In the genomic region with DNA sequence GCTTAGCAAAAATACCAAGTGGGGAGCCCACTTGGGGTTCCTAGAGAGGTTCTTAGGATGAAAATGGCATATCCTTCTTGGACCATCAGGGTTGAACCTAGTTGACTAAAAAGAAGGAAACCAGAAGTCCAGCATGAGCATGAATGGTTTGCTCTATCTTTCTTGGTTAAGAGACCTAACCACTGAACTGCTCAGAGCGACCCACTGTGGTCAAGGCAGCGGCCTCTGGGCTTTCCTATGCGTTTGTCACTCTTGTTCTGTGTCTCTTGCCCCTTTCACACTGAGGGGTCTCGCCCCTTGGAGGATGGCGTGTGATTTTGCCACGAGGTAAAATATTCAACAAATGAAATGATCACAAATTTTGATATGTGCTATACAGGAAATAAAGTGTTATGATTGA, we compare ENCODE assay signal across 8 cellular contexts. TPM values are rescaled to one million over a fixed set of nuclear protein-coding genes. Genes with fewer than 3 reads are reported as not detected.
DNase-seq lines count a peak whose midpoint lies in the region; ATAC-seq, FAIRE-seq and TF ChIP-seq lines count a peak whose summit lies in the region.

No MANE protein-coding gene starts in this region.

- H3K27ac Mint-ChIP-seq in mesothelial cell of epicardium (peak overlapping the region; percentile 85), progenitor cell of endocrine pancreas (no peak overlapping the region)

- no peak for TF ChIP-seq POLR2A in GM12878 (IDR thresholded peaks at IDR 0.05; ENCODE audit: low read depth, low read length)

- peaks cover 18% of the 10 kb centered on the region for H3K79me2 ChIP-seq in GM12878 (ENCODE audit: control insufficient read depth, insufficient read depth, low read length)

- H4K20me1 ChIP-seq in GM12878 (ENCODE audit: control insufficient read depth, insufficient read depth) = no peaks in the 10 kb centered on the region

- H3K4me3 Mint-ChIP-seq in mesothelial cell of epicardium (no peak overlapping the region), progenitor cell of endocrine pancreas (ENCODE audit: low read depth) (no peak overlapping the region)

- no peak for FAIRE-seq in GM12878 (lab: Jason Lieb, UNC)

- SMC1A ChIA-PET in GM12878 (lab: Charles Lee; ENCODE audit: uncharacterized antibody, unreplicated experiment) = interaction anchor here (0.6 to 1.4 kb wide), 8 partner anchors 11 to 105 kb away, joined by 3 to 9 read pairs (median 4); partner anchors contain the start of gene SLC25A35

- H3K27me3 Mint-ChIP-seq in mesothelial cell of epicardium (ENCODE audit: low read depth) (no peaks in the 10 kb centered on the region), progenitor cell of endocrine pancreas (no peaks in the 10 kb centered on the region)

- TF ChIP-seq RAD21 in GM12878 (IDR thresholded peaks at IDR 0.05; ENCODE audit: insufficient read depth, low read depth, low read length) = no peak

- H3K9ac ChIP-seq in GM12878 (ENCODE audit: control insufficient read depth, insufficient read depth, low read length) = peak overlapping the region; percentile 42; the same call in 1 of the 2 replicates

- H3K27me3 ChIP-seq in GM12878 (replicated peaks in 1 of 2; ENCODE audit: control insufficient read depth in 2 of 2, insufficient read depth in 2 of 2, low read length in 1 of 2) = no peaks in the 10 kb centered on the region

- 13% methylated on average over 6 of the region's 6 CpGs for WGBS in GM12878 (ENCODE audit: insufficient coverage, insufficient replicate concordance, low lambda C conversion rate, missing lambda C conversion rate)

- no peak for DNase-seq in HFF-Myc (ENCODE audit: extremely low read depth, low read depth)
- DNase-seq in GM12878 (ENCODE audit: low read depth, low spot score) = no peak
- no peak for DNase-seq in mesothelial cell of epicardium (ENCODE audit: low spot score in 2 of 2, unreplicated experiment in 2 of 2)
- DNase-seq in GM10266 (ENCODE audit: extremely low spot score) = no peak
- no peak for DNase-seq in Ammon's horn (ENCODE audit: low spot score)
- no peak for DNase-seq in progenitor cell of endocrine pancreas (ENCODE audit: low spot score, unreplicated experiment)
- DNase-seq in left colon = no peak

- peaks cover 11% of the 10 kb centered on the region for H3K4me1 Mint-ChIP-seq in mesothelial cell of epicardium
- H3K4me1 Mint-ChIP-seq in progenitor cell of endocrine pancreas (ENCODE audit: low read depth) = peaks cover 1% of the 10 kb centered on the region

- H3K27ac ChIP-seq in 22Rv1 (peak overlapping the region; percentile 96), GM12878 (ENCODE audit: control insufficient read depth, insufficient read depth) (peak overlapping the region; percentile 81)

- BruUV-seq in GM12878 (replicated peaks; lab: Mats Ljungman, UMichigan) = no TSS peak

- H3K36me3 ChIP-seq in GM12878 (ENCODE audit: control insufficient read depth in 2 of 2, insufficient read depth in 2 of 2, low read length in 1 of 2) = no peaks in the 10 kb centered on the region

- peak overlapping the region; percentile 89 for H3K4me2 ChIP-seq in GM12878 (ENCODE audit: control insufficient read depth, insufficient read depth)

- H3K9me3 Mint-ChIP-seq in mesothelial cell of epicardium (no peaks in the 10 kb centered on the region), progenitor cell of endocrine pancreas (ENCODE audit: low read depth) (no peaks in the 10 kb centered on the region)

- CTCF ChIA-PET in GM12878 (lab: Yijun Ruan, JAX) = interaction anchor here (0.7 to 6.2 kb wide), 7 partner anchors 8 to 105 kb away, joined by 3 to 53 read pairs (median 4); partner anchors contain the start of gene SLC25A35

- H2AFZ ChIP-seq in GM12878 (ENCODE audit: control insufficient read depth, low read depth, low read length) = peak overlapping the region; percentile 91

- H3K4me3 ChIP-seq in HFF-Myc (replicated peaks; ENCODE audit: low read depth, low read length) (peak overlapping the region; percentile 69), GM12878 (peak overlapping the region; percentile 75)

- peak in 1 of 2 experiments; percentile 19; a peak in 1 of 4 replicates for TF ChIP-seq EP300 in GM12878 (IDR thresholded peaks at IDR 0.05; ENCODE audit: borderline replicate concordance in 1 of 2, control insufficient read depth in 1 of 2, low read depth in 2 of 2, low read length in 2 of 2)

- no peak for TF ChIP-seq CTCF in 22Rv1 (IDR thresholded peaks at IDR 0.05)
- no peak for TF ChIP-seq CTCF in HFF-Myc (IDR thresholded peaks at IDR 0.05; ENCODE audit: low read depth, low read length, missing control alignments)
- no peak for TF ChIP-seq CTCF in GM12878 (IDR thresholded peaks at IDR 0.05 in 2 of 3, conservative IDR thresholded peaks at IDR 0.05 in 1 of 3; ENCODE audit: control insufficient read depth in 2 of 3, extremely low read depth in 1 of 3, insufficient read depth in 1 of 3, low read depth in 3 of 3, low read length in 3 of 3)
- TF ChIP-seq CTCF in mesothelial cell of epicardium (IDR thresholded peaks at IDR 0.05; ENCODE audit: unreplicated experiment) = no peak
- TF ChIP-seq CTCF in GM10266 (IDR thresholded peaks at IDR 0.05; ENCODE audit: control insufficient read depth, insufficient read depth, low read depth, missing control alignments) = no peak
- TF ChIP-seq CTCF in progenitor cell of endocrine pancreas (IDR thresholded peaks at IDR 0.05; ENCODE audit: unreplicated experiment) = no peak

- in situ Hi-C loops in GM12878 (cut with MboI) = no loop called here

- H3K36me3 Mint-ChIP-seq in mesothelial cell of epicardium (no peaks in the 10 kb centered on the region), progenitor cell of endocrine pancreas (ENCODE audit: insufficient read depth) (no peaks in the 10 kb centered on the region)

- intact Hi-C loops in GM12878 (cut with micrococcal nuclease; ENCODE audit: unreplicated experiment) (no loop called here), left colon (cut with DNase I, micrococcal nuclease) (no loop called here)

- RAD21 ChIA-PET in GM12878 (lab: Charles Lee; ENCODE audit: unreplicated experiment) = interaction anchor here (0.8 to 8.1 kb wide), 11 partner anchors 9 to 259 kb away, joined by 3 to 117 read pairs (median 4); partner anchors contain the start of genes AURKB, CNTROB, CTC1 and SLC25A35

- peaks cover 20% of the 10 kb centered on the region for H3K4me1 ChIP-seq in GM12878 (ENCODE audit: control insufficient read depth, insufficient read depth, low read length)

- POLR2A ChIA-PET in GM12878 (lab: Charles Lee) = interaction anchor here (0.9 to 8.1 kb wide), 11 partner anchors 9 to 110 kb away, joined by 4 to 146 read pairs (median 13); partner anchors contain the start of genes AURKB, CTC1, PER1 and PFAS

- ATAC-seq in GM12878 (no peak), left colon (no peak)

- H3K9me3 ChIP-seq in GM12878 (replicated peaks; ENCODE audit: control insufficient read depth, insufficient read depth, low read length) = no peaks in the 10 kb centered on the region

RNA-seq across cellular contexts. Expression of gene BORCS6, which starts 0.5 kb away (rescaled TPM):
- 4.8 and 5.9 TPM in 2 replicates for total RNA-seq in GM12878 (2013; cell fraction: nucleolus; rRNA removed)
- total RNA-seq in GM12878 (2014; rRNA removed) = 11.1 and 14.1 TPM in 2 replicates
- 3.4 and 4.0 TPM in 2 replicates for total RNA-seq in GM12878 (2014; rRNA removed; fragmentation: Illumina TruSeq; extraction: Trizol)
- total RNA-seq in GM12878 (2021) = 10.8 and 11.5 TPM in 2 replicates
- 2.6 TPM for polyA plus RNA-seq in GM12878 (2011; ENCODE audit: low read depth)
- 2.7 and 4.9 TPM in 2 replicates for polyA plus RNA-seq in GM12878 (2011; rRNA removed)
- polyA plus RNA-seq in GM12878 (2011; cell fraction: cytosol; rRNA removed) = 7.7 and 11.1 TPM in 2 replicates
- 7.8 and 9.8 TPM in 2 replicates for polyA plus RNA-seq in GM12878 (2011; cell fraction: nucleus; rRNA removed)
- polyA plus RNA-seq in GM12878 (2012) = 7.3 and 8.5 TPM in 2 replicates
- polyA plus RNA-seq in GM12878 (2014; fragmentation: Illumina TruSeq; extraction: Trizol) = 0.81 and 3.2 TPM in 2 replicates
- under 1 TPM; 0.37 to 0.64 TPM for polyA plus RNA-seq in GM12878 (2014; fragmentation: Nextera tagmentation; extraction: Ambion mirVana)
- polyA plus RNA-seq in GM12878 (2014; rRNA removed) = 8.6 and 9.1 TPM in 2 replicates
- 10 to 100 TPM; 10.5 to 11.7 TPM for polyA plus RNA-seq in GM12878 (2016; fragmentation: Nextera tagmentation; extraction: Ambion mirVana)
- polyA minus RNA-seq in GM12878 (2011; rRNA and poly(A)+ RNA removed) = 4.4 and 7.9 TPM in 2 replicates
- polyA minus RNA-seq in GM12878 (2011; cell fraction: cytosol; rRNA and poly(A)+ RNA removed) = 3.1 and 5.6 TPM in 2 replicates
- polyA minus RNA-seq in GM12878 (2011; cell fraction: nucleus; rRNA and poly(A)+ RNA removed) = 5.7 and 7.9 TPM in 2 replicates
- total RNA-seq in mesothelial cell of epicardium = 2.7 to 3.1 TPM (median 3.0 TPM) in 3 replicates
- 5.2 and 5.3 TPM in 2 replicates for total RNA-seq in progenitor cell of endocrine pancreas
- total RNA-seq in left colon = 10 to 100 TPM; 12.2 to 13.3 TPM

RNA-seq across cellular contexts. Expression of gene TMEM107, which starts 14.3 kb away (rescaled TPM):
- 31.8 and 36.0 TPM in 2 replicates for total RNA-seq in GM12878 (2013; cell fraction: nucleolus; rRNA removed)
- total RNA-seq in GM12878 (2014; rRNA removed) = 38.7 and 47.6 TPM in 2 replicates
- total RNA-seq in GM12878 (2014; rRNA removed; fragmentation: Illumina TruSeq; extraction: Trizol) = 23.7 and 24.9 TPM in 2 replicates
- 18.6 and 20.0 TPM in 2 replicates for total RNA-seq in GM12878 (2021)
- 9.9 TPM for polyA plus RNA-seq in GM12878 (2011; ENCODE audit: low read depth)
- 32.9 and 33.7 TPM in 2 replicates for polyA plus RNA-seq in GM12878 (2011; rRNA removed)
- polyA plus RNA-seq in GM12878 (2011; cell fraction: cytosol; rRNA removed) = 40.2 and 40.3 TPM in 2 replicates
- polyA plus RNA-seq in GM12878 (2011; cell fraction: nucleus; rRNA removed) = 32.6 and 35.3 TPM in 2 replicates
- polyA plus RNA-seq in GM12878 (2012) = 19.2 and 20.9 TPM in 2 replicates
- polyA plus RNA-seq in GM12878 (2014; fragmentation: Illumina TruSeq; extraction: Trizol) = 7.5 and 7.9 TPM in 2 replicates
- polyA plus RNA-seq in GM12878 (2014; fragmentation: Nextera tagmentation; extraction: Ambion mirVana) = 10 to 100 TPM; 20.8 to 27.0 TPM
- 13.0 and 15.7 TPM in 2 replicates for polyA plus RNA-seq in GM12878 (2014; rRNA removed)
- polyA plus RNA-seq in GM12878 (2016; fragmentation: Nextera tagmentation; extraction: Ambion mirVana) = 10 to 100 TPM; 22.5 to 23.3 TPM
- 132 and 195 TPM in 2 replicates for polyA minus RNA-seq in GM12878 (2011; rRNA and poly(A)+ RNA removed)
- 52.2 and 52.7 TPM in 2 replicates for polyA minus RNA-seq in GM12878 (2011; cell fraction: cytosol; rRNA and poly(A)+ RNA removed)
- 146 and 159 TPM in 2 replicates for polyA minus RNA-seq in GM12878 (2011; cell fraction: nucleus; rRNA and poly(A)+ RNA removed)
- 22.0 to 23.2 TPM (median 22.6 TPM) in 3 replicates for total RNA-seq in mesothelial cell of epicardium
- total RNA-seq in progenitor cell of endocrine pancreas = 24.6 and 28.1 TPM in 2 replicates
- 10 to 100 TPM; 11.3 to 12.6 TPM for total RNA-seq in left colon

RNA-seq across cellular contexts. Expression of gene AURKB, which starts 19.9 kb away (rescaled TPM):
- 53.6 and 56.5 TPM in 2 replicates for total RNA-seq in GM12878 (2013; cell fraction: nucleolus; rRNA removed)
- total RNA-seq in GM12878 (2014; rRNA removed) (125 and 134 TPM in 2 replicates), GM12878 (2014; rRNA removed; fragmentation: Illumina TruSeq; extraction: Trizol) (101 and 109 TPM in 2 replicates), GM12878 (2021) (140 and 141 TPM in 2 replicates), mesothelial cell of epicardium (33.1 to 37.4 TPM (median 37.3 TPM) in 3 replicates), progenitor cell of endocrine pancreas (52.7 and 54.9 TPM in 2 replicates), left colon (10 to 100 TPM in 1 of 2 donors, 1 to 10 TPM in 1; 6.4 to 22.4 TPM)
- 54.5 TPM for polyA plus RNA-seq in GM12878 (2011; ENCODE audit: low read depth)
- polyA plus RNA-seq in GM12878 (2011; rRNA removed) (24.7 and 52.7 TPM in 2 replicates), GM12878 (2014; fragmentation: Illumina TruSeq; extraction: Trizol) (89.9 and 149 TPM in 2 replicates), GM12878 (2014; fragmentation: Nextera tagmentation; extraction: Ambion mirVana) (100 to 1,000 TPM; 107 to 121 TPM), GM12878 (2014; rRNA removed) (81.5 and 106 TPM in 2 replicates), GM12878 (2016; fragmentation: Nextera tagmentation; extraction: Ambion mirVana) (100 to 1,000 TPM; 187 to 209 TPM)
- 78.6 and 120 TPM in 2 replicates for polyA plus RNA-seq in GM12878 (2011; cell fraction: cytosol; rRNA removed)
- 223 and 238 TPM in 2 replicates for polyA plus RNA-seq in GM12878 (2011; cell fraction: nucleus; rRNA removed)
- 66.2 and 89.3 TPM in 2 replicates for polyA plus RNA-seq in GM12878 (2012)
- polyA minus RNA-seq in GM12878 (2011; rRNA and poly(A)+ RNA removed) = 42.4 and 65.7 TPM in 2 replicates
- 20.8 and 32.3 TPM in 2 replicates for polyA minus RNA-seq in GM12878 (2011; cell fraction: cytosol; rRNA and poly(A)+ RNA removed)
- 70.2 and 122 TPM in 2 replicates for polyA minus RNA-seq in GM12878 (2011; cell fraction: nucleus; rRNA and poly(A)+ RNA removed)

RNA-seq across cellular contexts. Expression of gene VAMP2, which starts 27.8 kb away (rescaled TPM):
- total RNA-seq in GM12878 (2013; cell fraction: nucleolus; rRNA removed) = 27.6 and 28.5 TPM in 2 replicates
- total RNA-seq in GM12878 (2014; rRNA removed) (3.8 and 4.7 TPM in 2 replicates), GM12878 (2014; rRNA removed; fragmentation: Illumina TruSeq; extraction: Trizol) (6.1 and 6.4 TPM in 2 replicates), GM12878 (2021) (25.1 and 27.8 TPM in 2 replicates), mesothelial cell of epicardium (51.3 to 55.3 TPM (median 54.8 TPM) in 3 replicates), progenitor cell of endocrine pancreas (46.4 and 48.1 TPM in 2 replicates), left colon (10 to 100 TPM; 45.1 to 56.3 TPM)
- polyA plus RNA-seq in GM12878 (2011; ENCODE audit: low read depth) = 33.4 TPM
- polyA plus RNA-seq in GM12878 (2011; rRNA removed) (18.8 and 24.9 TPM in 2 replicates), GM12878 (2014; fragmentation: Illumina TruSeq; extraction: Trizol) (35.2 and 40.8 TPM in 2 replicates), GM12878 (2014; fragmentation: Nextera tagmentation; extraction: Ambion mirVana) (1 to 10 TPM; 3.0 to 6.3 TPM), GM12878 (2014; rRNA removed) (25.0 and 25.3 TPM in 2 replicates), GM12878 (2016; fragmentation: Nextera tagmentation; extraction: Ambion mirVana) (10 to 100 TPM; 25.0 to 28.0 TPM)
- polyA plus RNA-seq in GM12878 (2011; cell fraction: cytosol; rRNA removed) = 22.6 and 33.1 TPM in 2 replicates
- polyA plus RNA-seq in GM12878 (2011; cell fraction: nucleus; rRNA removed) = 68.3 and 69.6 TPM in 2 replicates
- polyA plus RNA-seq in GM12878 (2012) = 45.8 and 62.7 TPM in 2 replicates
- polyA minus RNA-seq in GM12878 (2011; rRNA and poly(A)+ RNA removed) = 7.0 and 9.0 TPM in 2 replicates
- polyA minus RNA-seq in GM12878 (2011; cell fraction: cytosol; rRNA and poly(A)+ RNA removed) = 7.4 and 9.2 TPM in 2 replicates
- polyA minus RNA-seq in GM12878 (2011; cell fraction: nucleus; rRNA and poly(A)+ RNA removed) = 12.8 and 17.6 TPM in 2 replicates

RNA-seq across cellular contexts. Expression of gene PER1, which starts 38.3 kb away (rescaled TPM):
- total RNA-seq in GM12878 (2013; cell fraction: nucleolus; rRNA removed) = 64.5 and 73.5 TPM in 2 replicates
- total RNA-seq in GM12878 (2014; rRNA removed) (4.9 and 5.5 TPM in 2 replicates), GM12878 (2014; rRNA removed; fragmentation: Illumina TruSeq; extraction: Trizol) (1.9 and 2.2 TPM in 2 replicates), GM12878 (2021) (19.9 and 25.1 TPM in 2 replicates), mesothelial cell of epicardium (55.2 to 70.2 TPM (median 58.0 TPM) in 3 replicates), progenitor cell of endocrine pancreas (37.2 and 40.8 TPM in 2 replicates), left colon (100 to 1,000 TPM in 1 of 2 donors, 10 to 100 TPM in 1; 35.0 to 113 TPM)
- 22.0 TPM for polyA plus RNA-seq in GM12878 (2011; ENCODE audit: low read depth)
- polyA plus RNA-seq in GM12878 (2011; rRNA removed) (3.6 and 8.6 TPM in 2 replicates), GM12878 (2014; fragmentation: Illumina TruSeq; extraction: Trizol) (0.81 and 4.1 TPM in 2 replicates), GM12878 (2014; fragmentation: Nextera tagmentation; extraction: Ambion mirVana) (under 1 TPM; 0.02 to 0.26 TPM), GM12878 (2014; rRNA removed) (8.6 and 12.4 TPM in 2 replicates), GM12878 (2016; fragmentation: Nextera tagmentation; extraction: Ambion mirVana) (1 to 10 TPM; 5.3 to 6.7 TPM)
- 9.8 and 13.3 TPM in 2 replicates for polyA plus RNA-seq in GM12878 (2011; cell fraction: cytosol; rRNA removed)
- 98.4 and 119 TPM in 2 replicates for polyA plus RNA-seq in GM12878 (2011; cell fraction: nucleus; rRNA removed)
- 25.3 and 40.9 TPM in 2 replicates for polyA plus RNA-seq in GM12878 (2012)
- 12.9 and 25.3 TPM in 2 replicates for polyA minus RNA-seq in GM12878 (2011; rRNA and poly(A)+ RNA removed)
- 13.7 and 18.7 TPM in 2 replicates for polyA minus RNA-seq in GM12878 (2011; cell fraction: cytosol; rRNA and poly(A)+ RNA removed)
- 39.8 and 46.7 TPM in 2 replicates for polyA minus RNA-seq in GM12878 (2011; cell fraction: nucleus; rRNA and poly(A)+ RNA removed)
